25 cellular contexts compared by ENCODE assay signal in genomic region chr10:70000262-70000661, GRCh38.
"Had no signal": no experiment of that assay in that cellular context is flagged by ENCODE, and none has a peak within 500 bp of the region (broad histone marks: within the 10 kb centered on the region; RNA-seq: fewer than 3 reads in every experiment).

No MANE protein-coding gene starts in this region.

- H3K4me3 ChIP-seq: neural progenitor cell, ovary, psoas muscle, right lobe of liver, sigmoid colon, stomach, thoracic aorta, thyroid gland, tibial nerve, upper lobe of left lung, uterus had no signal

- H3K4me1 ChIP-seq: neural progenitor cell, parathyroid adenoma, psoas muscle, right lobe of liver, sigmoid colon, stomach, thyroid gland, tibial nerve, upper lobe of left lung, uterus had no signal

- H3K4me2 ChIP-seq: neural progenitor cell had no signal

- ATAC-seq: natural killer cell; psoas muscle; right cardiac atrium; right lobe of liver; stimulated activated effector memory CD8-positive, alpha-beta T cell treated with anti-CD3 and anti-CD28 coated beads, Interleukin-12 subunit alpha, Interleukin-12 subunit beta, amount 100 ng/mL, for 72 hours; stimulated activated naive B cell treated with anti-CD40 and anti-IgM and Interleukin-4, amounts not matched to agents 10 μg/mL and 1 μg/mL and 100 μg/mL, for 72 hours had no signal

- H3K27me3 ChIP-seq: ovary, right lobe of liver, thyroid gland, tibial nerve, upper lobe of left lung, uterus had no signal

- H3K9me3 ChIP-seq: ovary, psoas muscle, right lobe of liver, sigmoid colon, thoracic aorta, thyroid gland, upper lobe of left lung, uterus had no signal

- H3K36me3 ChIP-seq: neural progenitor cell, ovary, right lobe of liver, sigmoid colon, stomach, thoracic aorta, thyroid gland, tibial nerve, upper lobe of left lung, uterus had no signal

- H3K27ac ChIP-seq: neural progenitor cell, ovary, parathyroid adenoma, psoas muscle, right lobe of liver, sigmoid colon, stomach, thoracic aorta, thyroid gland, tibial nerve, upper lobe of left lung, uterus had no signal

- H3K9ac ChIP-seq: neural progenitor cell, parathyroid adenoma had no signal

- H2AFZ ChIP-seq: neural progenitor cell, parathyroid adenoma had no signal

- DNase-seq: natural killer cell; occipital lobe; ovary; posterior cingulate gyrus; psoas muscle; right cardiac atrium; right lobe of liver; sigmoid colon; small intestine; stimulated activated CD4-positive, alpha-beta T cell treated with anti-CD3 and anti-CD28 coated beads, Interleukin-15, amount 100 ng/mL, for 24 hours; stimulated activated CD4-positive, alpha-beta T cell treated with anti-CD3 and anti-CD28 coated beads, Interleukin-2, amount 100 ng/mL, for 24 hours; stimulated activated CD4-positive, alpha-beta T cell treated with anti-CD3 and anti-CD28 coated beads, Interleukin-2, amount 100 ng/mL, for 48 hours; stimulated activated CD4-positive, alpha-beta T cell treated with anti-CD3 and anti-CD28 coated beads, Interleukin-4, amount 100 ng/mL, for 24 hours; stimulated activated naive B cell treated with anti-CD40 and anti-IgM and Interleukin-4, amounts not matched to agents 10 μg/mL and 1 μg/mL and 100 μg/mL, for 72 hours; stimulated activated naive CD4-positive, alpha-beta T cell treated with Interleukin-2 at 50 U/mL for 16 hours; stomach; thyroid gland; trophoblast cell; upper lobe of left lung; uterus had no signal
